ENCODE assay signal across 9 cellular contexts in genomic region chr9:92609142-92609500, GRCh38.
DNase-seq lines count a peak whose midpoint lies in the region; ATAC-seq and TF ChIP-seq lines count a peak whose summit lies in the region.
"Had no signal": no experiment of that assay in that cellular context is flagged by ENCODE, and none has a peak within 500 bp of the region (broad histone marks: within the 10 kb centered on the region; RNA-seq: fewer than 3 reads in every experiment).

No MANE protein-coding gene starts in this region.

- DNase-seq in EH (ENCODE audit: low read depth), result peak; percentile 30
- peak; percentile 41 for DNase-seq in NCI-H774 (lab: John Stamatoyannopoulos, UW)
- no peak for DNase-seq in Right ventricle myocardium superior
- no peak for DNase-seq in psoas muscle
- DNase-seq in 8988T, result no peak
- DNase-seq in CD1c-positive myeloid dendritic cell (ENCODE audit: extremely low spot score), result no peak
- no peak for DNase-seq in NCI-H524 treated with DMSO at 0.1 percent for 48 hours (lab: John Stamatoyannopoulos, UW)
- DNase-seq in islet precursor cell, result no peak
- DNase-seq: stimulated activated naive CD8-positive, alpha-beta T cell treated with anti-CD3 and anti-CD28 coated beads, Interleukin-15, Interleukin-2, amounts not matched to agents 100 U/mL and 50 U/mL, for 24 hours had no signal

- no peaks in the 10 kb centered on the region for H3K27me3 ChIP-seq in psoas muscle (ENCODE audit: insufficient read depth in 3 of 3, low read length in 2 of 3)

- 34 to 43% (median 39%) methylated on average over 5 of the region's 5 CpGs for WGBS in psoas muscle, 3 donors

- ATAC-seq in Right ventricle myocardium superior (ENCODE audit: poor library complexity) (peak; percentile 30), psoas muscle (peak in 3 of 4 donors; percentile 9 to 25 (median 23))
- ATAC-seq: stimulated activated naive CD8-positive, alpha-beta T cell treated with anti-CD3 and anti-CD28 coated beads, Interleukin-15, Interleukin-2, amounts not matched to agents 100 U/mL and 50 U/mL, for 24 hours had no signal

- intact Hi-C loops in Right ventricle myocardium superior (cut with DNase I) (no loop called here), psoas muscle (cut with DNase I) (no loop called here)

- H3K36me3 ChIP-seq in psoas muscle (ENCODE audit: insufficient read depth in 1 of 2, low read depth in 1 of 2), result peaks cover 3 to 34% of the 10 kb centered on the region in 2 donors

- H3K4me1 ChIP-seq in psoas muscle, result no peaks in the 10 kb centered on the region

- H3K9me3 ChIP-seq in psoas muscle, result peaks cover 13% of the 10 kb centered on the region

- no peak overlapping the region for H3K4me3 ChIP-seq in psoas muscle

- peak overlapping the region; percentile 54 for H3K27ac ChIP-seq in psoas muscle

- TF ChIP-seq CTCF in psoas muscle (IDR thresholded peaks at IDR 0.05), result no peak

Comparison
In these comparisons a context has a peak if more than half of its experiments do, and no peak if none do; other contexts are left out.
1. DNase-seq: peak in EH (single experiment) and NCI-H774 (single experiment); none in Right ventricle myocardium superior (single experiment), psoas muscle (0 of 2), 8988T (single experiment), CD1c-positive myeloid dendritic cell (single experiment), NCI-H524 treated with DMSO at 0.1 percent for 48 hours (single experiment) and islet precursor cell (single experiment).